ENCODE assay signal across 9 cellular contexts in genomic region chr2:63058149-63058741, GRCh38. TPM values are rescaled to one million over a fixed set of nuclear protein-coding genes. Genes with fewer than 3 reads are reported as not detected.
DNase-seq lines count a peak whose midpoint lies in the region; ATAC-seq and TF ChIP-seq lines count a peak whose summit lies in the region.
"Had no signal": no experiment of that assay in that cellular context is flagged by ENCODE, and none has a peak within 500 bp of the region (broad histone marks: within the 10 kb centered on the region; RNA-seq: fewer than 3 reads in every experiment).

No MANE protein-coding gene starts in this region.

- H3K9ac ChIP-seq in fibroblast of lung (ENCODE audit: insufficient read depth, low read length): no peak overlapping the region

- no peaks in the 10 kb centered on the region for H3K9me3 ChIP-seq in fibroblast of lung (ENCODE audit: control insufficient read depth, insufficient read depth, low read depth, low read length)

- H3K36me3 Mint-ChIP-seq in progenitor cell of endocrine pancreas (ENCODE audit: insufficient read depth): peaks cover 8% of the 10 kb centered on the region

- H3K27me3 ChIP-seq in fibroblast of lung (ENCODE audit: control insufficient read depth, insufficient read depth, low read length): peaks cover 84% of the 10 kb centered on the region

- H3K4me3 ChIP-seq in fibroblast of lung (replicated peaks in 1 of 4; ENCODE audit: control extremely low read depth in 1 of 4, insufficient read depth in 1 of 4, low read depth in 3 of 4, low read length in 4 of 4): no peak overlapping the region

- H3K4me1 ChIP-seq in fibroblast of lung (ENCODE audit: control insufficient read depth, extremely low read depth, insufficient read depth, low read length): no peaks in the 10 kb centered on the region

- no peaks in the 10 kb centered on the region for H3K36me3 ChIP-seq in fibroblast of lung (ENCODE audit: control insufficient read depth, insufficient read depth, low read length)

- TF ChIP-seq CTCF in fibroblast of lung (conservative IDR thresholded peaks at IDR 0.05 in 1 of 2, IDR thresholded peaks at IDR 0.05 in 1 of 2; ENCODE audit: low read depth in 1 of 2, low read length in 2 of 2) (no peak), progenitor cell of endocrine pancreas (IDR thresholded peaks at IDR 0.05; ENCODE audit: unreplicated experiment) (no peak)

- no peak overlapping the region for H3K4me3 Mint-ChIP-seq in progenitor cell of endocrine pancreas (ENCODE audit: low read depth)

- H3K27ac ChIP-seq in fibroblast of lung (ENCODE audit: insufficient read depth, low read length): no peak overlapping the region

- DNase-seq in ELF-1 (ENCODE audit: low read depth, low spot score) (peak; percentile 68), SK-N-DZ (ENCODE audit: low spot score) (peak; percentile 31), fibroblast of lung (ENCODE audit: low read depth in 2 of 2) (peak in 1 of 2 donors; percentile 59), progenitor cell of endocrine pancreas (ENCODE audit: low spot score, unreplicated experiment) (no peak), HT-29 (ENCODE audit: low spot score) (no peak), NCI-H526 (lab: John Stamatoyannopoulos, UW) (no peak)
- no peak for DNase-seq in activated effector memory CD4-positive, alpha-beta T cell treated with Interleukin-2 at 50 U/mL for 16 hours
- DNase-seq: NCI-H226 had no signal

- no peaks in the 10 kb centered on the region for H4K20me1 ChIP-seq in fibroblast of lung (ENCODE audit: control insufficient read depth, extremely low read depth, insufficient read depth, low read length)

- no peak for ATAC-seq in GM21515 (IDR thresholded peaks at IDR 0.05; ENCODE audit: unreplicated experiment)

- H3K27ac Mint-ChIP-seq in progenitor cell of endocrine pancreas: peak overlapping the region; percentile 83

- H3K4me2 ChIP-seq in fibroblast of lung (ENCODE audit: extremely low read depth, insufficient read depth, low read length): peak overlapping the region; percentile 30

- H3K9me3 Mint-ChIP-seq in progenitor cell of endocrine pancreas (ENCODE audit: low read depth): no peaks in the 10 kb centered on the region

- H3K79me2 ChIP-seq in fibroblast of lung (ENCODE audit: control insufficient read depth, insufficient read depth, low read length): no peaks in the 10 kb centered on the region

- H3K4me1 Mint-ChIP-seq in progenitor cell of endocrine pancreas (ENCODE audit: low read depth): peaks cover 6% of the 10 kb centered on the region

- no peak overlapping the region for H2AFZ ChIP-seq in fibroblast of lung (ENCODE audit: low read length)

- peaks cover 88% of the 10 kb centered on the region for H3K27me3 Mint-ChIP-seq in progenitor cell of endocrine pancreas

RNA-seq across cellular contexts. Expression of gene OTX1, which starts 7.6 kb away (rescaled TPM):
- 0.07 TPM in 1 of 2 replicates, not detected in the other for polyA plus RNA-seq in SK-N-DZ (2014; cell fraction: cytosol; rRNA removed)
- polyA plus RNA-seq in SK-N-DZ (2014; cell fraction: nucleus; rRNA removed): 0.82 and 1.5 TPM in 2 replicates
- 0.17 TPM in 1 of 2 replicates, not detected in the other for total RNA-seq in fibroblast of lung
- polyA plus RNA-seq in fibroblast of lung: not detected in 2 replicates
- polyA plus RNA-seq in fibroblast of lung (2012): 0.06 and 0.09 TPM in 2 replicates
- polyA minus RNA-seq in fibroblast of lung (ENCODE audit: low replicate concordance): 0.11 TPM in 1 of 2 replicates, not detected in the other
- total RNA-seq in progenitor cell of endocrine pancreas: 1.0 and 1.2 TPM in 2 replicates
- total RNA-seq in HT-29 (2014; rRNA removed; shearing (Covaris generic)): 4.6 and 5.6 TPM in 2 replicates

Comparison
In these comparisons a context has a peak if more than half of its experiments do, and no peak if none do; other contexts are left out.
1. DNase-seq: peak in ELF-1 (single experiment) and SK-N-DZ (single experiment); none in progenitor cell of endocrine pancreas (single experiment), HT-29 (single experiment), NCI-H526 (0 of 2) and activated effector memory CD4-positive, alpha-beta T cell treated with Interleukin-2 at 50 U/mL for 16 hours (single experiment).